Comparison of ENCODE assay signal across 8 cellular contexts in the genomic region with DNA sequence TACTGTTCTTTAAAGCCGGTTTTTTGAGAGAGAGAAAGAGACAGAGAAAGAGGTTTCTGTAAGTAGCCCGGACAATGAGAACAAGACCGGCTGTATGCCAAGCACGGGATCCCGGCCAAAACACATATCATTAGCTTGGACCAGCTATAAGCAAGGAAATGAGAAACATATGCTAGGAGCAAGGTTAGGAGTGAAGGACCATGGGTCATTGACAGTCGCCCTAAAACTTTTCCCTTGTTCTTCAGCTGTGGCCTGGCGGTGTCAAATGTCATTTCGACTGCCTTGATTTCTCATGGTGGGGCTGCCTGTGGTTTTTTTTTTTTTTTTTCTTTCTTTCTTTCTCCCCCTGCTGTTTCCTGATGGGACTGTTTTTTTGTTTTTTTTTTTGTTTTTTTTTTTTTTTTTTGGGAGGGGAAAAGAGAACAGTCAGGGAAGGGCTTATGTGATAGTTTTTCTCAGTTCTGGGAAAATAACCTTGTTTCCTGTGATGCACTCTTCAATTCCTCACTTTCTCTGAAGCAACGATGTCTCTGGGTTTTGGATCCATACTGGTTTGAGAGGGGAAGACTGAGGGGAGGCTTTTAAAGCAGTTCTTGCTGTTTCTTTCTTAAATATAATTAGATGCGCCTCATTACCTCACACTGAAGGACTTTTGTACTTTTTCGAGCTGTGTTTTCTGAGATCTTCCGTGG.
A peak's percentile ranks its signal among the peaks of the same experiment; 100 is the strongest.
DNase-seq lines count a peak whose midpoint lies in the region; ATAC-seq, FAIRE-seq and TF ChIP-seq lines count a peak whose summit lies in the region.

No MANE protein-coding gene starts in this region.

- WGBS in HepG2 (ENCODE audit: low lambda C conversion rate) = 45% methylated on average over 12 of the region's 12 CpGs

- peaks cover 57% of the 10 kb centered on the region for H3K4me1 Mint-ChIP-seq in type B pancreatic cell (ENCODE audit: unreplicated experiment)
- H3K4me1 Mint-ChIP-seq in stimulated activated naive CD8-positive, alpha-beta T cell treated with anti-CD3 and anti-CD28 coated beads, Interleukin-15, amount 100 ng/mL, for 72 hours = no peaks in the 10 kb centered on the region

- CTCF ChIA-PET in HepG2 (lab: Yijun Ruan, JAX; ENCODE audit: low intra/inter-chr PET ratio, low total read pairs) = interaction anchor here (1.0 kb wide), 1 partner anchor 340 kb away, joined by 3 read pairs; no protein-coding TSS in a partner anchor

- peak overlapping the region; percentile 74 for H3K4me3 Mint-ChIP-seq in type B pancreatic cell
- H3K4me3 Mint-ChIP-seq in stimulated activated naive CD8-positive, alpha-beta T cell treated with anti-CD3 and anti-CD28 coated beads, Interleukin-15, amount 100 ng/mL, for 72 hours = no peak overlapping the region

- peak; percentile 98 for DNase-seq in AG09319 (ENCODE audit: extremely low read depth, low read depth)
- DNase-seq in NCI-H1105 treated with DMSO at 0.1 percent for 48 hours (lab: John Stamatoyannopoulos, UW) = peak; percentile 87
- DNase-seq in breast epithelium (ENCODE audit: low spot score in 2 of 2) = peak; percentile 71 to 81
- no peak for DNase-seq in HepG2 (ENCODE audit: low spot score)
- DNase-seq in type B pancreatic cell (ENCODE audit: extremely low spot score, unreplicated experiment) = peak; percentile 74
- DNase-seq in stimulated activated naive CD8-positive, alpha-beta T cell treated with anti-CD3 and anti-CD28 coated beads, Interleukin-15, amount 100 ng/mL, for 72 hours = no peak

- H3K27me3 ChIP-seq in breast epithelium (no peaks in the 10 kb centered on the region), HepG2 (ENCODE audit: control insufficient read depth in 1 of 2, insufficient read depth in 2 of 2, low read length in 2 of 2) (peaks cover 0 to 6% of the 10 kb centered on the region in 2 experiments; a peak in 1 of 5 replicates)

- no peak for TF ChIP-seq POLR2A in breast epithelium (IDR thresholded peaks at IDR 0.05)
- no peak for TF ChIP-seq POLR2A in HepG2 (IDR thresholded peaks at IDR 0.05; ENCODE audit: insufficient read depth in 1 of 2, low read depth in 2 of 2, low read length in 2 of 2)

- no peak overlapping the region for H2AFZ ChIP-seq in HepG2 (ENCODE audit: low read length)

- intact Hi-C loops in breast epithelium (cut with DNase I; ENCODE audit: low total_unique reads) = no loop called here
- intact Hi-C loops in HepG2 (cut with micrococcal nuclease; ENCODE audit: unreplicated experiment) = no loop called here

- BruUV-seq in HepG2 (replicated peaks; lab: Mats Ljungman, UMichigan) = no TSS peak

- H3K4me1 ChIP-seq in breast epithelium (peaks cover 0 to 3% of the 10 kb centered on the region in 2 donors), HepG2 (ENCODE audit: insufficient read depth, low read length) (peaks cover 6% of the 10 kb centered on the region; the same call in 1 of the 2 replicates)

- H3K4me3 ChIP-seq in breast epithelium (peak overlapping the region in 1 of 3 donors; percentile 41), HepG2 (replicated peaks in 1 of 3; ENCODE audit: insufficient read depth in 1 of 3, low read depth in 2 of 3, low read length in 3 of 3) (no peak overlapping the region)

- ATAC-seq in HepG2 = peak; percentile 49
- ATAC-seq in GM21367 (IDR thresholded peaks at IDR 0.05; ENCODE audit: unreplicated experiment) = no peak
- ATAC-seq in GM19455 (IDR thresholded peaks at IDR 0.05; ENCODE audit: unreplicated experiment) = no peak
- no peak for ATAC-seq in stimulated activated naive CD8-positive, alpha-beta T cell treated with anti-CD3 and anti-CD28 coated beads, Interleukin-15, amount 100 ng/mL, for 72 hours

- TF ChIP-seq CTCF in AG09319 (IDR thresholded peaks at IDR 0.05; ENCODE audit: low read depth, low read length) (peak; percentile 41), breast epithelium (IDR thresholded peaks at IDR 0.05) (peak in 2 of 3 donors; percentile 16 to 36), HepG2 (CRISPR knock-in tag; IDR thresholded peaks at IDR 0.05) (0 out of 2 replicates have a peak, but pooled peaks have one; percentile 3), type B pancreatic cell (conservative IDR thresholded peaks at IDR 0.05) (peak; percentile 73)

- H3K9me3 ChIP-seq in breast epithelium (no peaks in the 10 kb centered on the region), HepG2 (ENCODE audit: low read length) (no peaks in the 10 kb centered on the region)

- no peaks in the 10 kb centered on the region for H3K36me3 Mint-ChIP-seq in type B pancreatic cell

- in situ Hi-C loops in HepG2 (cut with HindIII; ENCODE audit: extremely low pct_ligation_motif_present, low pct_unique_long_range_greater_than_20kb) = loop anchor here (10.0 kb wide), 1 partner anchor 108 kb away; no protein-coding TSS in a partner anchor

- no peaks in the 10 kb centered on the region for H3K36me3 ChIP-seq in breast epithelium
- no peaks in the 10 kb centered on the region for H3K36me3 ChIP-seq in HepG2 (replicated peaks in 1 of 2; ENCODE audit: control insufficient read depth in 1 of 2, insufficient read depth in 2 of 2, low read length in 2 of 2)

- no peak for TF ChIP-seq RAD21 in HepG2 (CRISPR knock-in tag; IDR thresholded peaks at IDR 0.05)

- no peaks in the 10 kb centered on the region for H4K20me1 ChIP-seq in HepG2 (ENCODE audit: insufficient read depth, low read length)

- H3K9me3 Mint-ChIP-seq in type B pancreatic cell = peaks cover 4% of the 10 kb centered on the region
- no peaks in the 10 kb centered on the region for H3K9me3 Mint-ChIP-seq in stimulated activated naive CD8-positive, alpha-beta T cell treated with anti-CD3 and anti-CD28 coated beads, Interleukin-15, amount 100 ng/mL, for 72 hours

- H3K27ac ChIP-seq in breast epithelium (peak overlapping the region; percentile 21 to 75), HepG2 (ENCODE audit: extremely low read length, insufficient read depth, low read length) (no peak overlapping the region)

- POLR2A ChIA-PET in HepG2 (lab: Yijun Ruan, JAX) = no interaction called here

- H3K4me2 ChIP-seq in HepG2 (ENCODE audit: low read depth, low read length) = no peak overlapping the region

- H3K79me2 ChIP-seq in HepG2 (ENCODE audit: insufficient read depth, low read length) = no peaks in the 10 kb centered on the region

- TF ChIP-seq EP300 in HepG2 (IDR thresholded peaks at IDR 0.05; ENCODE audit: low read depth in 2 of 2, low read length in 2 of 2) (no peak), HepG2 (CRISPR knock-in tag; IDR thresholded peaks at IDR 0.05; ENCODE audit: borderline replicate concordance) (no peak)

- H3K9ac ChIP-seq in HepG2 (ENCODE audit: insufficient read depth, low read depth, low read length) = no peak overlapping the region

- FAIRE-seq in HepG2 (lab: Jason Lieb, UNC) = no peak

- H3K27ac Mint-ChIP-seq in type B pancreatic cell = peak overlapping the region; percentile 79
- no peak overlapping the region for H3K27ac Mint-ChIP-seq in stimulated activated naive CD8-positive, alpha-beta T cell treated with anti-CD3 and anti-CD28 coated beads, Interleukin-15, amount 100 ng/mL, for 72 hours

- peaks cover 21% of the 10 kb centered on the region for H3K27me3 Mint-ChIP-seq in type B pancreatic cell
- H3K27me3 Mint-ChIP-seq in stimulated activated naive CD8-positive, alpha-beta T cell treated with anti-CD3 and anti-CD28 coated beads, Interleukin-15, amount 100 ng/mL, for 72 hours = no peaks in the 10 kb centered on the region

TF ChIP-seq in HepG2, 621 proteins besides CTCF, POLR2A, EP300 and RAD21:
- TF ChIP-seq ZNF430 (CRISPR knock-in tag; IDR thresholded peaks at IDR 0.05) = no peak
- TF ChIP-seq SMC3 (IDR thresholded peaks at IDR 0.05; ENCODE audit: low read length) = peak; percentile 15; the same call in 1 of the 2 replicates
- TF ChIP-seq, protein P1, sequence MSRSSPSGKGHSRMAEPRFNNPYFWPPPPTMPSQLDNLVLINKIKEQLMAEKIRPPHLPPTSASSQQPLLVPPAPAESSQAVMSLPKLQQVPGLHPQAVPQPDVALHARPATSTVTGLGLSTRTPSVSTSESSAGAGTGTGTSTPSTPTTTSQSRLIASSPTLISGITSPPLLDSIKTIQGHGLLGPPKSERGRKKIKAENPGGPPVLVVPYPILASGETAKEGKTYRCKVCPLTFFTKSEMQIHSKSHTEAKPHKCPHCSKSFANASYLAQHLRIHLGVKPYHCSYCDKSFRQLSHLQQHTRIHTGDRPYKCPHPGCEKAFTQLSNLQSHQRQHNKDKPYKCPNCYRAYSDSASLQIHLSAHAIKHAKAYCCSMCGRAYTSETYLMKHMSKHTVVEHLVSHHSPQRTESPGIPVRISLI (CRISPR knock-in tag; IDR thresholded peaks at IDR 0.05; ENCODE audit: borderline replicate concordance) = peak; percentile 40; the same call in 1 of the 2 replicates

Comparison
In these comparisons a context has a peak if more than half of its experiments do, and no peak if none do; other contexts are left out.
1. DNase-seq: peak in AG09319 (single experiment), NCI-H1105 treated with DMSO at 0.1 percent for 48 hours (single experiment), breast epithelium (2 of 2) and type B pancreatic cell (single experiment); none in HepG2 (single experiment) and stimulated activated naive CD8-positive, alpha-beta T cell treated with anti-CD3 and anti-CD28 coated beads, Interleukin-15, amount 100 ng/mL, for 72 hours (0 of 2).
2. CTCF ChIP-seq: peak in every context shown above with its lines; median percentile 73 in type B pancreatic cell; 41 in AG09319; 26 in breast epithelium; 3 in HepG2.